Comparison of ENCODE assay signal across 8 cellular contexts in genomic region chr10:91077549-91078017, GRCh38.
DNase-seq lines count a peak whose midpoint lies in the region; ATAC-seq and TF ChIP-seq lines count a peak whose summit lies in the region.

No MANE protein-coding gene starts in this region.

- no peak for TF ChIP-seq POLR2A in breast epithelium (IDR thresholded peaks at IDR 0.05)

- H3K4me1 ChIP-seq in breast epithelium (no peaks in the 10 kb centered on the region), left lung (peaks cover 0 to 12% of the 10 kb centered on the region in 2 donors), upper lobe of right lung (peaks cover 15% of the 10 kb centered on the region)

- no peak overlapping the region for H3K4me3 ChIP-seq in breast epithelium
- H3K4me3 ChIP-seq in left lung = no peak overlapping the region
- no peak overlapping the region for H3K4me3 ChIP-seq in upper lobe of right lung

- H3K9me3 ChIP-seq in breast epithelium = no peaks in the 10 kb centered on the region
- no peaks in the 10 kb centered on the region for H3K9me3 ChIP-seq in left lung
- H3K9me3 ChIP-seq in upper lobe of right lung = no peaks in the 10 kb centered on the region

- H3K36me3 ChIP-seq in breast epithelium (no peaks in the 10 kb centered on the region), left lung (no peaks in the 10 kb centered on the region), upper lobe of right lung (no peaks in the 10 kb centered on the region)

- intact Hi-C loops in breast epithelium (cut with DNase I; ENCODE audit: low total_unique reads) = no loop called here
- intact Hi-C loops in left lung (cut with DNase I) = no loop called here
- intact Hi-C loops in upper lobe of right lung (cut with DNase I) = no loop called here

- TF ChIP-seq CTCF in breast epithelium (IDR thresholded peaks at IDR 0.05) (no peak), left lung (IDR thresholded peaks at IDR 0.05) (no peak), upper lobe of right lung (IDR thresholded peaks at IDR 0.05) (no peak)

- H3K27me3 ChIP-seq in breast epithelium (no peaks in the 10 kb centered on the region), left lung (no peaks in the 10 kb centered on the region), upper lobe of right lung (no peaks in the 10 kb centered on the region)

- DNase-seq in NCI-H2196 (lab: John Stamatoyannopoulos, UW; ENCODE audit: unreplicated experiment) = peak; percentile 3
- no peak for DNase-seq in NCI-H2196 treated with DMSO at 0.1 percent for 48 hours (lab: John Stamatoyannopoulos, UW; ENCODE audit: unreplicated experiment)
- DNase-seq in breast epithelium (ENCODE audit: low spot score in 2 of 2) = peak; percentile 63 to 70
- peak; percentile 46 to 59 for DNase-seq in left lung
- peak; percentile 79 for DNase-seq in upper lobe of right lung
- DNase-seq in NCI-H524 (lab: John Stamatoyannopoulos, UW) = no peak

- H3K27ac ChIP-seq in breast epithelium (peak overlapping the region; percentile 2 to 40), left lung (peak overlapping the region; percentile 3 to 17), upper lobe of right lung (peak overlapping the region; percentile 1)

- ATAC-seq in left lung = peak; percentile 62
- ATAC-seq in upper lobe of right lung = peak; percentile 49
- no peak for ATAC-seq in HG02588 (IDR thresholded peaks at IDR 0.05; ENCODE audit: unreplicated experiment)
- no peak for ATAC-seq in HG03432 (IDR thresholded peaks at IDR 0.05; ENCODE audit: unreplicated experiment)

Comparison
In these comparisons a context has a peak if more than half of its experiments do, and no peak if none do; other contexts are left out.
1. DNase-seq: peak in NCI-H2196 (single experiment), breast epithelium (2 of 2), left lung (2 of 2) and upper lobe of right lung (single experiment); none in NCI-H2196 treated with DMSO at 0.1 percent for 48 hours (single experiment) and NCI-H524 (0 of 2).
2. ATAC-seq: peak in left lung (single experiment) and upper lobe of right lung (single experiment); none in HG02588 (single experiment) and HG03432 (single experiment).
3. Peak in every context shown above with its lines, with median percentiles within 50 percentile points of each other: H3K27ac ChIP-seq.